1 cellular context compared by ENCODE assay signal in the genomic region with DNA sequence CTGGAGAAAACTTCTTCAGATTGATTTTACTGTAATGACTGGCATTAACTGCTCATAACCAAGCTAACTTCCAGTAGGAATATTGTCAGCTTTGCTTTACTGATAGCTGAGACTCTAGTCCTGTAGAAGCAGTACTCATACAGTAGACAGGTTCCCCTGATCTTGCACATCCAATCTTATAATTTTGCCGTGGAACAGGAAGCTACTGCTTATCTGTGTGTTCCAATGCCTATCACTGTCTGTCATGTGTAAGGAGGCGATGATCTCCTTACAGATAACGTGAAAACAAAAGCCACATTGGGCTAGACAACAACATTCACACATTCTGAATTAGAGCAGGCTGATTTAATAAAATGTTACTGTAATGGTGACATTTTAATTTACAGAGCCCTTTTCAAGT.
A peak's percentile ranks its signal among the peaks of the same experiment; 100 is the strongest.
TF ChIP-seq lines count a peak whose summit lies in the region.

No MANE protein-coding gene starts in this region.

TF ChIP-seq in K562, 482 proteins besides CTCF, POLR2A, EP300 and RAD21 (continued from another document and continues in another):
- TF ChIP-seq, protein P1, sequence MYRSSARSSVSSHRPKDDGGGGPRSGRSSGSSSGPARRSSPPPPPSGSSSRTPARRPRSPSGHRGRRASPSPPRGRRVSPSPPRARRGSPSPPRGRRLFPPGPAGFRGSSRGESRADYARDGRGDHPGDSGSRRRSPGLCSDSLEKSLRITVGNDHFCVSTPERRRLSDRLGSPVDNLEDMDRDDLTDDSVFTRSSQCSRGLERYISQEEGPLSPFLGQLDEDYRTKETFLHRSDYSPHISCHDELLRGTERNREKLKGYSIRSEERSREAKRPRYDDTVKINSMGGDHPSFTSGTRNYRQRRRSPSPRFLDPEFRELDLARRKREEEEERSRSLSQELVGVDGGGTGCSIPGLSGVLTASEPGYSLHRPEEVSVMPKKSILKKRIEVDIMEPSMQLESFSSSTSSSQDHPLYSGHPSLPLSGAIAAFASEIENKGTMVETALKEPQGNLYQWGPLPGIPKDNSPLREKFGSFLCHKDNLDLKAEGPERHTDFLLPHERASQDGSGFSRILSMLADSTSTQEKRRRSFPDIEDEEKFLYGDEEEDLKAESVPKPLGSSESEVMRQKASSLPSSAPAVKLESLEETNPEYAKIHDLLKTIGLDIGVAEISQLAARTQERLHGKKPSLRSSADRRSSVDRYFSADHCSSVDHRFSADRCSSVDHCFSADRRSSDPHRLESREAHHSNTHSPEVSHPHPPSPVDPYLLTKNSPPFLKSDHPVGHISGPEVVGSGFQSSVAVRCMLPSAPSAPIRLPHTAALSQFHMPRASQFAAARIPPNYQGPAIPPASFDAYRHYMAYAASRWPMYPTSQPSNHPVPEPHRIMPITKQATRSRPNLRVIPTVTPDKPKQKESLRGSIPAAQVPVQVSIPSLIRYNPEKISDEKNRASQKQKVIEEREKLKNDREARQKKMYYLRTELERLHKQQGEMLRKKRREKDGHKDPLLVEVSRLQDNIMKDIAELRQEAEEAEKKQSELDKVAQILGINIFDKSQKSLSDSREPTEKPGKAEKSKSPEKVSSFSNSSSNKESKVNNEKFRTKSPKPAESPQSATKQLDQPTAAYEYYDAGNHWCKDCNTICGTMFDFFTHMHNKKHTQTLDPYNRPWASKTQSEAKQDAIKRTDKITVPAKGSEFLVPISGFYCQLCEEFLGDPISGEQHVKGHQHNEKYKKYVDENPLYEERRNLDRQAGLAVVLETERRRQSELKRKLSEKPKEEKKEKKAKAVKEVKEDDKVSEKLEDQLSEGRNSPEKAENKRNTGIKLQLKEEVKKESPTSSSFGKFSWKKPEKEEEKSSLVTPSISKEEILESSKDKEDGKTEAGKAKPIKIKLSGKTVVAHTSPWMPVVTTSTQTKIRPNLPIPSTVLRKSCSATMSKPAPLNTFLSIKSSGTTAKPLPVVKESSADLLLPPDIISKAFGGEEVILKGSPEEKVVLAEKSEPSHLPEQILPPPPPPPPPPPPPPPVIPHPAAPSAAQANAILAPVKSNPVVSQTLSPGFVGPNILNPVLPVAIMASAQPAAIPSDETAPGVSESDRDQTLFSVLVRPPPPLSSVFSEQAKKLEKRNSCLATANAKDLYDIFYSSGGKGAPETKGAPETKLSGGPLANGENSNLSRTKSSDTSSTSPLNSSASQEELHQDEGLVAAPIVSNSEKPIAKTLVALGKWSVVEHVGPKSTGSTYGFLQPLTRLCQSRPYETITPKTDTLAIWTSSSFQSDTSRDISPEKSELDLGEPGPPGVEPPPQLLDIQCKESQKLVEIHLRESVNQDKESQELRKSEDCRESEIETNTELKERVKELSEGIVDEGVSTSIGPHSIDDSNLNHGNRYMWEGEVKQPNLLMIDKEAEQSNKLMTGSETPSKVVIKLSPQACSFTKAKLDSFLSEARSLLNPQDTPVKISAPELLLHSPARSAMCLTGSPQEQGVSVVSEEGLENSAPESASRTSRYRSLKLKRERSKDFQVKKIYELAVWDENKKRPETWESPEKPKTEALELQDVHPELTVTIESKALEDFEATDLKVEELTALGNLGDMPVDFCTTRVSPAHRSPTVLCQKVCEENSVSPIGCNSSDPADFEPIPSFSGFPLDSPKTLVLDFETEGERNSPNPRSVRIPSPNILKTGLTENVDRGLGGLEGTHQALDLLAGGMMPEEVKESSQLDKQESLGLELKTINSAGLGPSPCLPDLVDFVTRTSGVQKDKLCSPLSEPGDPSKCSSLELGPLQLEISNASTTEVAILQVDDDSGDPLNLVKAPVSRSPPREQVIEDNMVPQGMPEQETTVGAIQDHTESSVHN (IDR thresholded peaks at IDR 0.05; ENCODE audit: borderline replicate concordance in 1 of 2, low read depth in 1 of 2): no peak
- peak; percentile 60; the same call in 1 of the 2 replicates for TF ChIP-seq CREM (IDR thresholded peaks at IDR 0.05; ENCODE audit: low read depth)
- TF ChIP-seq ZNF76 (CRISPR knock-in tag; IDR thresholded peaks at IDR 0.05; ENCODE audit: borderline replicate concordance): 0 out of 2 replicates have a peak, but pooled peaks have one; percentile 23
- peak; percentile 84 for TF ChIP-seq NCOR1 (IDR thresholded peaks at IDR 0.05)
- no peak for TF ChIP-seq YY1 (IDR thresholded peaks at IDR 0.05; ENCODE audit: borderline replicate concordance in 1 of 3, control insufficient read depth in 1 of 3, extremely low read depth in 1 of 3, insufficient read depth in 3 of 3, insufficient read length in 1 of 3, insufficient replicate concordance in 2 of 3, low read depth in 1 of 3, low read length in 2 of 3)
- no peak for TF ChIP-seq KLF1 (tag; IDR thresholded peaks at IDR 0.05)
- TF ChIP-seq, protein P2, sequence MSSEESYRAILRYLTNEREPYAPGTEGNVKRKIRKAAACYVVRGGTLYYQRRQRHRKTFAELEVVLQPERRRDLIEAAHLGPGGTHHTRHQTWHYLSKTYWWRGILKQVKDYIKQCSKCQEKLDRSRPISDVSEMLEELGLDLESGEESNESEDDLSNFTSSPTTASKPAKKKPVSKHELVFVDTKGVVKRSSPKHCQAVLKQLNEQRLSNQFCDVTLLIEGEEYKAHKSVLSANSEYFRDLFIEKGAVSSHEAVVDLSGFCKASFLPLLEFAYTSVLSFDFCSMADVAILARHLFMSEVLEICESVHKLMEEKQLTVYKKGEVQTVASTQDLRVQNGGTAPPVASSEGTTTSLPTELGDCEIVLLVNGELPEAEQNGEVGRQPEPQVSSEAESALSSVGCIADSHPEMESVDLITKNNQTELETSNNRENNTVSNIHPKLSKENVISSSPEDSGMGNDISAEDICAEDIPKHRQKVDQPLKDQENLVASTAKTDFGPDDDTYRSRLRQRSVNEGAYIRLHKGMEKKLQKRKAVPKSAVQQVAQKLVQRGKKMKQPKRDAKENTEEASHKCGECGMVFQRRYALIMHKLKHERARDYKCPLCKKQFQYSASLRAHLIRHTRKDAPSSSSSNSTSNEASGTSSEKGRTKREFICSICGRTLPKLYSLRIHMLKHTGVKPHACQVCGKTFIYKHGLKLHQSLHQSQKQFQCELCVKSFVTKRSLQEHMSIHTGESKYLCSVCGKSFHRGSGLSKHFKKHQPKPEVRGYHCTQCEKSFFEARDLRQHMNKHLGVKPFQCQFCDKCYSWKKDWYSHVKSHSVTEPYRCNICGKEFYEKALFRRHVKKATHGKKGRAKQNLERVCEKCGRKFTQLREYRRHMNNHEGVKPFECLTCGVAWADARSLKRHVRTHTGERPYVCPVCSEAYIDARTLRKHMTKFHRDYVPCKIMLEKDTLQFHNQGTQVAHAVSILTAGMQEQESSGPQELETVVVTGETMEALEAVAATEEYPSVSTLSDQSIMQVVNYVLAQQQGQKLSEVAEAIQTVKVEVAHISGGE (CRISPR knock-in tag; IDR thresholded peaks at IDR 0.05): peak in 1 of 3 experiments; percentile 44; a peak in 1 of 6 replicates
- TF ChIP-seq FOXJ3 (CRISPR knock-in tag; IDR thresholded peaks at IDR 0.05): no peak
- TF ChIP-seq NFE2L1 (tag; IDR thresholded peaks at IDR 0.05; ENCODE audit: borderline replicate concordance, low read depth): no peak
- TF ChIP-seq MXI1 (IDR thresholded peaks at IDR 0.05; ENCODE audit: low read depth, low read length): no peak
- TF ChIP-seq MCM5 (IDR thresholded peaks at IDR 0.05; ENCODE audit: low read depth): no peak
- TF ChIP-seq, protein P3, sequence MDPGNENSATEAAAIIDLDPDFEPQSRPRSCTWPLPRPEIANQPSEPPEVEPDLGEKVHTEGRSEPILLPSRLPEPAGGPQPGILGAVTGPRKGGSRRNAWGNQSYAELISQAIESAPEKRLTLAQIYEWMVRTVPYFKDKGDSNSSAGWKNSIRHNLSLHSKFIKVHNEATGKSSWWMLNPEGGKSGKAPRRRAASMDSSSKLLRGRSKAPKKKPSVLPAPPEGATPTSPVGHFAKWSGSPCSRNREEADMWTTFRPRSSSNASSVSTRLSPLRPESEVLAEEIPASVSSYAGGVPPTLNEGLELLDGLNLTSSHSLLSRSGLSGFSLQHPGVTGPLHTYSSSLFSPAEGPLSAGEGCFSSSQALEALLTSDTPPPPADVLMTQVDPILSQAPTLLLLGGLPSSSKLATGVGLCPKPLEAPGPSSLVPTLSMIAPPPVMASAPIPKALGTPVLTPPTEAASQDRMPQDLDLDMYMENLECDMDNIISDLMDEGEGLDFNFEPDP (CRISPR knock-in tag; IDR thresholded peaks at IDR 0.05): no peak
- TF ChIP-seq, protein P4, sequence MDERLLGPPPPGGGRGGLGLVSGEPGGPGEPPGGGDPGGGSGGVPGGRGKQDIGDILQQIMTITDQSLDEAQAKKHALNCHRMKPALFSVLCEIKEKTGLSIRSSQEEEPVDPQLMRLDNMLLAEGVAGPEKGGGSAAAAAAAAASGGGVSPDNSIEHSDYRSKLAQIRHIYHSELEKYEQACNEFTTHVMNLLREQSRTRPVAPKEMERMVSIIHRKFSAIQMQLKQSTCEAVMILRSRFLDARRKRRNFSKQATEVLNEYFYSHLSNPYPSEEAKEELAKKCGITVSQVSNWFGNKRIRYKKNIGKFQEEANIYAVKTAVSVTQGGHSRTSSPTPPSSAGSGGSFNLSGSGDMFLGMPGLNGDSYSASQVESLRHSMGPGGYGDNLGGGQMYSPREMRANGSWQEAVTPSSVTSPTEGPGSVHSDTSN (CRISPR knock-in tag; IDR thresholded peaks at IDR 0.05; ENCODE audit: low read depth): 0 out of 2 replicates have a peak, but pooled peaks have one; percentile 31
- TF ChIP-seq, protein P4 (tag; conservative IDR thresholded peaks at IDR 0.05; ENCODE audit: low read depth): peak; percentile 63
- peak; percentile 77; the same call in 1 of the 2 replicates for TF ChIP-seq FOXM1 (IDR thresholded peaks at IDR 0.05; ENCODE audit: low read depth)
- TF ChIP-seq FOXM1 (CRISPR knock-in tag; IDR thresholded peaks at IDR 0.05; ENCODE audit: low read depth): no peak
- TF ChIP-seq DMBX1 (CRISPR knock-in tag; IDR thresholded peaks at IDR 0.05; ENCODE audit: borderline replicate concordance): peak; percentile 38; the same call in 1 of the 2 replicates
- TF ChIP-seq ZNF146 (CRISPR knock-in tag; IDR thresholded peaks at IDR 0.05; ENCODE audit: unreplicated experiment): no peak
- TF ChIP-seq PHF21A (IDR thresholded peaks at IDR 0.05; ENCODE audit: borderline replicate concordance, low read depth): no peak
- no peak for TF ChIP-seq SMARCA5 (IDR thresholded peaks at IDR 0.05)
- peak; percentile 47; the same call in 1 of the 2 replicates for TF ChIP-seq MBD2 (IDR thresholded peaks at IDR 0.05; ENCODE audit: borderline replicate concordance, low read depth)
- TF ChIP-seq MEIS2 (IDR thresholded peaks at IDR 0.05; ENCODE audit: partially characterized antibody): peak; percentile 82
- TF ChIP-seq LEF1 (IDR thresholded peaks at IDR 0.05): peak; percentile 70; the same call in 1 of the 2 replicates
- TF ChIP-seq SOX6 (IDR thresholded peaks at IDR 0.05): peak; percentile 97
- peak; percentile 64; the same call in 1 of the 2 replicates for TF ChIP-seq STAT5A (IDR thresholded peaks at IDR 0.05; ENCODE audit: borderline replicate concordance, low read length)
- TF ChIP-seq MTF1 (CRISPR knock-in tag; IDR thresholded peaks at IDR 0.05; ENCODE audit: borderline replicate concordance): no peak
- TF ChIP-seq ZNF354B (CRISPR knock-in tag; IDR thresholded peaks at IDR 0.05): peak; percentile 26; the same call in 1 of the 2 replicates
- TF ChIP-seq KLF10 (CRISPR knock-in tag; IDR thresholded peaks at IDR 0.05): no peak
- no peak for TF ChIP-seq RFX7 (CRISPR knock-in tag; IDR thresholded peaks at IDR 0.05)
- TF ChIP-seq ZNF57 (CRISPR knock-in tag; IDR thresholded peaks at IDR 0.05): no peak
- TF ChIP-seq, protein P5, sequence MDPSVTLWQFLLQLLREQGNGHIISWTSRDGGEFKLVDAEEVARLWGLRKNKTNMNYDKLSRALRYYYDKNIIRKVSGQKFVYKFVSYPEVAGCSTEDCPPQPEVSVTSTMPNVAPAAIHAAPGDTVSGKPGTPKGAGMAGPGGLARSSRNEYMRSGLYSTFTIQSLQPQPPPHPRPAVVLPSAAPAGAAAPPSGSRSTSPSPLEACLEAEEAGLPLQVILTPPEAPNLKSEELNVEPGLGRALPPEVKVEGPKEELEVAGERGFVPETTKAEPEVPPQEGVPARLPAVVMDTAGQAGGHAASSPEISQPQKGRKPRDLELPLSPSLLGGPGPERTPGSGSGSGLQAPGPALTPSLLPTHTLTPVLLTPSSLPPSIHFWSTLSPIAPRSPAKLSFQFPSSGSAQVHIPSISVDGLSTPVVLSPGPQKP (CRISPR knock-in tag; IDR thresholded peaks at IDR 0.05): no peak
- TF ChIP-seq, protein P6, sequence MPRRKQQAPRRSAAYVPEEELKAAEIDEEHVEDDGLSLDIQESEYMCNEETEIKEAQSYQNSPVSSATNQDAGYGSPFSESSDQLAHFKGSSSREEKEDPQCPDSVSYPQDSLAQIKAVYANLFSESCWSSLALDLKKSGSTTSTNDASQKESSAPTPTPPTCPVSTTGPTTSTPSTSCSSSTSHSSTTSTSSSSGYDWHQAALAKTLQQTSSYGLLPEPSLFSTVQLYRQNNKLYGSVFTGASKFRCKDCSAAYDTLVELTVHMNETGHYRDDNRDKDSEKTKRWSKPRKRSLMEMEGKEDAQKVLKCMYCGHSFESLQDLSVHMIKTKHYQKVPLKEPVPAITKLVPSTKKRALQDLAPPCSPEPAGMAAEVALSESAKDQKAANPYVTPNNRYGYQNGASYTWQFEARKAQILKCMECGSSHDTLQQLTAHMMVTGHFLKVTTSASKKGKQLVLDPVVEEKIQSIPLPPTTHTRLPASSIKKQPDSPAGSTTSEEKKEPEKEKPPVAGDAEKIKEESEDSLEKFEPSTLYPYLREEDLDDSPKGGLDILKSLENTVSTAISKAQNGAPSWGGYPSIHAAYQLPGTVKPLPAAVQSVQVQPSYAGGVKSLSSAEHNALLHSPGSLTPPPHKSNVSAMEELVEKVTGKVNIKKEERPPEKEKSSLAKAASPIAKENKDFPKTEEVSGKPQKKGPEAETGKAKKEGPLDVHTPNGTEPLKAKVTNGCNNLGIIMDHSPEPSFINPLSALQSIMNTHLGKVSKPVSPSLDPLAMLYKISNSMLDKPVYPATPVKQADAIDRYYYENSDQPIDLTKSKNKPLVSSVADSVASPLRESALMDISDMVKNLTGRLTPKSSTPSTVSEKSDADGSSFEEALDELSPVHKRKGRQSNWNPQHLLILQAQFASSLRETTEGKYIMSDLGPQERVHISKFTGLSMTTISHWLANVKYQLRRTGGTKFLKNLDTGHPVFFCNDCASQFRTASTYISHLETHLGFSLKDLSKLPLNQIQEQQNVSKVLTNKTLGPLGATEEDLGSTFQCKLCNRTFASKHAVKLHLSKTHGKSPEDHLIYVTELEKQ (CRISPR knock-in tag; IDR thresholded peaks at IDR 0.05): no peak
- TF ChIP-seq ZNF561 (CRISPR knock-in tag; conservative IDR thresholded peaks at IDR 0.05): no peak
- peak; percentile 58 for TF ChIP-seq FOSL1 (tag; conservative IDR thresholded peaks at IDR 0.05)
- TF ChIP-seq ERF (CRISPR knock-in tag; IDR thresholded peaks at IDR 0.05): 0 out of 2 replicates have a peak, but pooled peaks have one; percentile 22
